ENCODE assay signal across 2 cellular contexts in the genomic region with DNA sequence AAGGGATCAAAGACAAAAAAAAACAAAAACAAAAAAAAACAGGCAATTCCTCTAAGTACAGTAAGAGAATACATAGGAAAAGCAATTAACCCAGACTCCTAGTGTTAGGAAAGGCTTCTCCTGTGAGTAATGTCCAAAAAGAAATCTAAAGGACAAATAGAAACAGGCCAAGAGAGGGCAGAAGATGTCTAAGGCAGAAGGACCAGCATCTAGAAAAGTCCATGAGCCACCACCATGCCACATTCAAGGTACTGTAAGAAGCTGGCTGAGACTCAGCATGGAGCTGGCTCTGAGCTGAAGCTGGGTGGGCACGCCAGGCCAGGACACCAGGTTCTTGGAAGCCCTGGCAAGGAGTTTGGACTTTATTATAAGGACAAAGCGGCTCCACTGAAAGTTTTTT.
TF ChIP-seq lines count a peak whose summit lies in the region.

No MANE protein-coding gene starts in this region.

TF ChIP-seq in IMR-90, 13 proteins besides CTCF, POLR2A, EP300 and RAD21 (continued from another document):
- TF ChIP-seq, protein P1, sequence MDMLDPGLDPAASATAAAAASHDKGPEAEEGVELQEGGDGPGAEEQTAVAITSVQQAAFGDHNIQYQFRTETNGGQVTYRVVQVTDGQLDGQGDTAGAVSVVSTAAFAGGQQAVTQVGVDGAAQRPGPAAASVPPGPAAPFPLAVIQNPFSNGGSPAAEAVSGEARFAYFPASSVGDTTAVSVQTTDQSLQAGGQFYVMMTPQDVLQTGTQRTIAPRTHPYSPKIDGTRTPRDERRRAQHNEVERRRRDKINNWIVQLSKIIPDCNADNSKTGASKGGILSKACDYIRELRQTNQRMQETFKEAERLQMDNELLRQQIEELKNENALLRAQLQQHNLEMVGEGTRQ (IDR thresholded peaks at IDR 0.05; ENCODE audit: low read depth, low read length), result no peak
- TF ChIP-seq MAZ (IDR thresholded peaks at IDR 0.05; ENCODE audit: borderline replicate concordance, low read depth, low read length), result no peak
- TF ChIP-seq RCOR1 (IDR thresholded peaks at IDR 0.05; ENCODE audit: insufficient replicate concordance, low read length), result no peak
- TF ChIP-seq NFE2L2 (IDR thresholded peaks at IDR 0.05; ENCODE audit: low read depth, low read length), result no peak
- TF ChIP-seq, protein P2, sequence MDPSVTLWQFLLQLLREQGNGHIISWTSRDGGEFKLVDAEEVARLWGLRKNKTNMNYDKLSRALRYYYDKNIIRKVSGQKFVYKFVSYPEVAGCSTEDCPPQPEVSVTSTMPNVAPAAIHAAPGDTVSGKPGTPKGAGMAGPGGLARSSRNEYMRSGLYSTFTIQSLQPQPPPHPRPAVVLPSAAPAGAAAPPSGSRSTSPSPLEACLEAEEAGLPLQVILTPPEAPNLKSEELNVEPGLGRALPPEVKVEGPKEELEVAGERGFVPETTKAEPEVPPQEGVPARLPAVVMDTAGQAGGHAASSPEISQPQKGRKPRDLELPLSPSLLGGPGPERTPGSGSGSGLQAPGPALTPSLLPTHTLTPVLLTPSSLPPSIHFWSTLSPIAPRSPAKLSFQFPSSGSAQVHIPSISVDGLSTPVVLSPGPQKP (IDR thresholded peaks at IDR 0.05; ENCODE audit: borderline replicate concordance, low read depth, low read length), result no peak
- no peak for TF ChIP-seq SMC3 (IDR thresholded peaks at IDR 0.05; ENCODE audit: low read depth, low read length)

TF ChIP-seq in liver, 16 proteins besides CTCF, POLR2A, EP300 and RAD21 (continued from another document):
- TF ChIP-seq, protein P3, sequence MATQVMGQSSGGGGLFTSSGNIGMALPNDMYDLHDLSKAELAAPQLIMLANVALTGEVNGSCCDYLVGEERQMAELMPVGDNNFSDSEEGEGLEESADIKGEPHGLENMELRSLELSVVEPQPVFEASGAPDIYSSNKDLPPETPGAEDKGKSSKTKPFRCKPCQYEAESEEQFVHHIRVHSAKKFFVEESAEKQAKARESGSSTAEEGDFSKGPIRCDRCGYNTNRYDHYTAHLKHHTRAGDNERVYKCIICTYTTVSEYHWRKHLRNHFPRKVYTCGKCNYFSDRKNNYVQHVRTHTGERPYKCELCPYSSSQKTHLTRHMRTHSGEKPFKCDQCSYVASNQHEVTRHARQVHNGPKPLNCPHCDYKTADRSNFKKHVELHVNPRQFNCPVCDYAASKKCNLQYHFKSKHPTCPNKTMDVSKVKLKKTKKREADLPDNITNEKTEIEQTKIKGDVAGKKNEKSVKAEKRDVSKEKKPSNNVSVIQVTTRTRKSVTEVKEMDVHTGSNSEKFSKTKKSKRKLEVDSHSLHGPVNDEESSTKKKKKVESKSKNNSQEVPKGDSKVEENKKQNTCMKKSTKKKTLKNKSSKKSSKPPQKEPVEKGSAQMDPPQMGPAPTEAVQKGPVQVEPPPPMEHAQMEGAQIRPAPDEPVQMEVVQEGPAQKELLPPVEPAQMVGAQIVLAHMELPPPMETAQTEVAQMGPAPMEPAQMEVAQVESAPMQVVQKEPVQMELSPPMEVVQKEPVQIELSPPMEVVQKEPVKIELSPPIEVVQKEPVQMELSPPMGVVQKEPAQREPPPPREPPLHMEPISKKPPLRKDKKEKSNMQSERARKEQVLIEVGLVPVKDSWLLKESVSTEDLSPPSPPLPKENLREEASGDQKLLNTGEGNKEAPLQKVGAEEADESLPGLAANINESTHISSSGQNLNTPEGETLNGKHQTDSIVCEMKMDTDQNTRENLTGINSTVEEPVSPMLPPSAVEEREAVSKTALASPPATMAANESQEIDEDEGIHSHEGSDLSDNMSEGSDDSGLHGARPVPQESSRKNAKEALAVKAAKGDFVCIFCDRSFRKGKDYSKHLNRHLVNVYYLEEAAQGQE (IDR thresholded peaks at IDR 0.05), result no peak
